In genomic region chr14:57976701-57977100, GRCh38 we compare ENCODE assay signal across 20 cellular contexts.
"Had no signal": no experiment of that assay in that cellular context is flagged by ENCODE, and none has a peak within 500 bp of the region (broad histone marks: within the 10 kb centered on the region; RNA-seq: fewer than 3 reads in every experiment).

No MANE protein-coding gene starts in this region.

- DNase-seq: stimulated activated CD4-positive, alpha-beta T cell treated with anti-CD3 and anti-CD28 coated beads, Interleukin-2, amount 100 ng/mL, for 48 hours; stimulated activated CD4-positive, alpha-beta T cell treated with anti-CD3 and anti-CD28 coated beads, Interleukin-4, amount 100 ng/mL, for 1 hour; stimulated activated CD4-positive, alpha-beta T cell treated with anti-CD3 and anti-CD28 coated beads, Interleukin-4, amount 100 ng/mL, for 24 hours; stimulated activated CD4-positive, alpha-beta T cell treated with anti-CD3 and anti-CD28 coated beads, Interleukin-4, amount 100 ng/mL, for 4 hours; stimulated activated CD8-positive, alpha-beta memory T cell treated with anti-CD3 and anti-CD28 coated beads, Interleukin-4, amount 100 ng/mL, for 48 hours; stimulated activated naive B cell treated with anti-CD40 and anti-IgM and Interleukin-4, amounts not matched to agents 10 μg/mL and 1 μg/mL and 100 μg/mL, for 72 hours; stimulated activated naive CD4-positive, alpha-beta T cell; stimulated activated naive CD4-positive, alpha-beta T cell treated with Interleukin-2 at 50 U/mL for 16 hours; stimulated activated naive CD8-positive, alpha-beta T cell treated with anti-CD3 and anti-CD28 coated beads, Interleukin-15, amount 100 ng/mL, for 72 hours; stimulated activated naive CD8-positive, alpha-beta T cell treated with anti-CD3 and anti-CD28 coated beads, Interleukin-15, Interleukin-2, amounts not matched to agents 100 U/mL and 50 U/mL, for 24 hours; stomach; substantia nigra; testis; thyroid gland; tibial artery; transverse colon; trophoblast cell; upper lobe of left lung; upper lobe of right lung; uterus had no signal
